8 cellular contexts compared by ENCODE assay signal in genomic region chr6:24403501-24403824, GRCh38. TPM values are rescaled to one million over a fixed set of nuclear protein-coding genes. Genes with fewer than 3 reads are reported as not detected.
DNase-seq lines count a peak whose midpoint lies in the region; ATAC-seq and TF ChIP-seq lines count a peak whose summit lies in the region.

No MANE protein-coding gene starts in this region.

- H3K79me2 ChIP-seq in OCI-LY1 (ENCODE audit: insufficient read depth, low read length) (peaks cover 24% of the 10 kb centered on the region), trophoblast cell (ENCODE audit: control insufficient read depth, insufficient read depth, low read length, poor library complexity) (peaks cover 6% of the 10 kb centered on the region)

- no CpG with 5 or more reads among the region's 12 CpGs for WGBS in trophoblast cell (ENCODE audit: extremely low coverage, insufficient coverage, insufficient read length)

- no peak overlapping the region for H2AK5ac ChIP-seq in trophoblast cell (ENCODE audit: low read length)

- ATAC-seq in GM21737 (IDR thresholded peaks at IDR 0.05; ENCODE audit: unreplicated experiment) (no peak), HG03045 (IDR thresholded peaks at IDR 0.05; ENCODE audit: unreplicated experiment) (no peak)

- H3K36me3 ChIP-seq in ES-I3 (ENCODE audit: insufficient read depth, low read length) (peaks cover 16% of the 10 kb centered on the region), OCI-LY1 (ENCODE audit: insufficient read depth, low read length) (peaks cover 28% of the 10 kb centered on the region), trophoblast cell (ENCODE audit: control insufficient read depth in 1 of 2, insufficient read depth in 2 of 2, low read length in 2 of 2) (peaks cover 3 to 9% of the 10 kb centered on the region in 2 experiments)

- H2AFZ ChIP-seq in OCI-LY1 (ENCODE audit: low read length) = no peak overlapping the region
- peak overlapping the region; percentile 90 for H2AFZ ChIP-seq in trophoblast cell (ENCODE audit: insufficient read depth, low read length, poor library complexity)

- H3K79me1 ChIP-seq in trophoblast cell (ENCODE audit: low read length) = peaks cover 5% of the 10 kb centered on the region

- H3K4me3 ChIP-seq in OCI-LY1 (ENCODE audit: low read depth, low read length, poor library complexity, severe bottlenecking) (peak overlapping the region; percentile 92), epithelial cell of esophagus (ENCODE audit: low read length) (peak overlapping the region; percentile 95), trophoblast cell (ENCODE audit: low read depth, low read length) (peak overlapping the region; percentile 93)

- no peaks in the 10 kb centered on the region for H3F3A ChIP-seq in OCI-LY1 (ENCODE audit: insufficient read depth, low read length)

- no peak overlapping the region for H2BK5ac ChIP-seq in trophoblast cell (ENCODE audit: low read depth, low read length, poor library complexity)

- peak overlapping the region; percentile 69 for H3K9ac ChIP-seq in ES-I3 (ENCODE audit: low read depth, low read length)
- H3K9ac ChIP-seq in OCI-LY1 (ENCODE audit: low read length) = peak overlapping the region; percentile 86
- H3K9ac ChIP-seq in trophoblast cell (ENCODE audit: low read length) = peak overlapping the region; percentile 67

- POLR2A ChIA-PET in HEK293T (lab: Yijun Ruan, JAX) = interaction anchor here (1.0 to 1.2 kb wide), 2 partner anchors 92 to 120 kb away, joined by 3 read pairs; no protein-coding TSS in a partner anchor

- no peak for TF ChIP-seq CTCF in OCI-LY1 (IDR thresholded peaks at IDR 0.05; ENCODE audit: low read length)
- TF ChIP-seq CTCF in epithelial cell of esophagus (IDR thresholded peaks at IDR 0.05; ENCODE audit: insufficient read depth, low read depth, low read length, missing control alignments) = no peak

- H3K4me1 ChIP-seq in ES-I3 (ENCODE audit: insufficient read depth, low read length) = peaks cover 27% of the 10 kb centered on the region
- H3K4me1 ChIP-seq in OCI-LY1 (ENCODE audit: insufficient read depth, low read length, severe bottlenecking) = peaks cover 21% of the 10 kb centered on the region
- H3K4me1 ChIP-seq in trophoblast cell (ENCODE audit: control insufficient read depth in 1 of 2, insufficient read depth in 2 of 2, low read length in 2 of 2) = peaks cover 4 to 6% of the 10 kb centered on the region in 2 experiments

- no peak overlapping the region for H4K12ac ChIP-seq in trophoblast cell (ENCODE audit: low read depth, low read length)

- no peak overlapping the region for H2BK120ac ChIP-seq in trophoblast cell (ENCODE audit: insufficient read depth, low read length, poor library complexity)

- H3K9me3 ChIP-seq in ES-I3 (ENCODE audit: control insufficient read depth, insufficient read depth, low read length) (no peaks in the 10 kb centered on the region), OCI-LY1 (ENCODE audit: low read length) (no peaks in the 10 kb centered on the region), trophoblast cell (ENCODE audit: insufficient read depth, low read depth, low read length) (no peaks in the 10 kb centered on the region)

- no peak overlapping the region for H3K18ac ChIP-seq in trophoblast cell (ENCODE audit: low read length)

- peak overlapping the region; percentile 93 for H3K4me2 ChIP-seq in OCI-LY1 (ENCODE audit: low read length)
- H3K4me2 ChIP-seq in trophoblast cell (ENCODE audit: low read length) = peak overlapping the region; percentile 82

- no peak overlapping the region for H3K27ac ChIP-seq in OCI-LY1 (ENCODE audit: low read depth, low read length, poor library complexity, severe bottlenecking)
- no peak overlapping the region for H3K27ac ChIP-seq in trophoblast cell (ENCODE audit: low read depth, low read length)

- no peak overlapping the region for H3K14ac ChIP-seq in trophoblast cell (ENCODE audit: low read length)

- H3K9me2 ChIP-seq in OCI-LY1 (ENCODE audit: low read depth, low read length) = no peaks in the 10 kb centered on the region

- CTCF ChIA-PET in HEK293T (lab: Yijun Ruan, JAX) = interaction anchor here (0.6 kb wide), 1 partner anchor 10 kb away, joined by 3 read pairs; no protein-coding TSS in a partner anchor

- peak overlapping the region; percentile 89 for H4K8ac ChIP-seq in trophoblast cell (ENCODE audit: low read depth, low read length)

- H4K91ac ChIP-seq in trophoblast cell (ENCODE audit: low read depth, low read length) = peak overlapping the region; percentile 56

- H3K23ac ChIP-seq in trophoblast cell (ENCODE audit: low read length) = no peak overlapping the region

- DNase-seq in epithelial cell of esophagus (ENCODE audit: low read depth) (peak; percentile 22), trophoblast cell (peak in 1 of 2 donors; percentile 6), HEK293T (ENCODE audit: extremely low spot score) (no peak), AG08396 (ENCODE audit: low spot score) (no peak)

- no peaks in the 10 kb centered on the region for H3K27me3 ChIP-seq in OCI-LY1 (ENCODE audit: insufficient read depth, low read length)
- H3K27me3 ChIP-seq in trophoblast cell (ENCODE audit: insufficient read depth, low read length) = no peaks in the 10 kb centered on the region

- peak overlapping the region; percentile 94 for H3K4ac ChIP-seq in trophoblast cell (ENCODE audit: low read depth, low read length)

- H4K20me1 ChIP-seq in OCI-LY1 (ENCODE audit: insufficient read depth, low read length) = no peaks in the 10 kb centered on the region

- H2BK12ac ChIP-seq in trophoblast cell (ENCODE audit: low read length) = no peak overlapping the region

TF ChIP-seq in HEK293T, 16 proteins besides CTCF, POLR2A, EP300 and RAD21:
- TF ChIP-seq SP1 (IDR thresholded peaks at IDR 0.05) = no peak
- no peak for TF ChIP-seq FOXM1 (IDR thresholded peaks at IDR 0.05; ENCODE audit: borderline replicate concordance)
- no peak for TF ChIP-seq ARNT (IDR thresholded peaks at IDR 0.05)
- TF ChIP-seq ZNF384 (IDR thresholded peaks at IDR 0.05) = no peak
- no peak for TF ChIP-seq L3MBTL2 (conservative IDR thresholded peaks at IDR 0.05)
- TF ChIP-seq FOXA1 (IDR thresholded peaks at IDR 0.05) = no peak
- TF ChIP-seq SUZ12 (IDR thresholded peaks at IDR 0.05) = no peak
- TF ChIP-seq NFRKB (IDR thresholded peaks at IDR 0.05) = no peak
- no peak for TF ChIP-seq FOXK2 (IDR thresholded peaks at IDR 0.05)
- no peak for TF ChIP-seq PKNOX1 (IDR thresholded peaks at IDR 0.05)
- TF ChIP-seq TARDBP (IDR thresholded peaks at IDR 0.05) = no peak
- no peak for TF ChIP-seq BHLHE40 (IDR thresholded peaks at IDR 0.05; ENCODE audit: borderline replicate concordance)
- no peak for TF ChIP-seq LEF1 (IDR thresholded peaks at IDR 0.05; ENCODE audit: borderline replicate concordance)
- no peak for TF ChIP-seq HDGF (IDR thresholded peaks at IDR 0.05; ENCODE audit: borderline replicate concordance)

RNA-seq across cellular contexts. Expression of gene MRS2, which starts 0.7 kb away (rescaled TPM):
- polyA plus RNA-seq in trophoblast cell (2013) = 20.4 and 21.3 TPM in 2 replicates

RNA-seq across cellular contexts. Expression of gene DCDC2, which starts 45.6 kb away (rescaled TPM):
- 0.07 and 0.08 TPM in 2 replicates for polyA plus RNA-seq in trophoblast cell (2013)
